In the genomic region with DNA sequence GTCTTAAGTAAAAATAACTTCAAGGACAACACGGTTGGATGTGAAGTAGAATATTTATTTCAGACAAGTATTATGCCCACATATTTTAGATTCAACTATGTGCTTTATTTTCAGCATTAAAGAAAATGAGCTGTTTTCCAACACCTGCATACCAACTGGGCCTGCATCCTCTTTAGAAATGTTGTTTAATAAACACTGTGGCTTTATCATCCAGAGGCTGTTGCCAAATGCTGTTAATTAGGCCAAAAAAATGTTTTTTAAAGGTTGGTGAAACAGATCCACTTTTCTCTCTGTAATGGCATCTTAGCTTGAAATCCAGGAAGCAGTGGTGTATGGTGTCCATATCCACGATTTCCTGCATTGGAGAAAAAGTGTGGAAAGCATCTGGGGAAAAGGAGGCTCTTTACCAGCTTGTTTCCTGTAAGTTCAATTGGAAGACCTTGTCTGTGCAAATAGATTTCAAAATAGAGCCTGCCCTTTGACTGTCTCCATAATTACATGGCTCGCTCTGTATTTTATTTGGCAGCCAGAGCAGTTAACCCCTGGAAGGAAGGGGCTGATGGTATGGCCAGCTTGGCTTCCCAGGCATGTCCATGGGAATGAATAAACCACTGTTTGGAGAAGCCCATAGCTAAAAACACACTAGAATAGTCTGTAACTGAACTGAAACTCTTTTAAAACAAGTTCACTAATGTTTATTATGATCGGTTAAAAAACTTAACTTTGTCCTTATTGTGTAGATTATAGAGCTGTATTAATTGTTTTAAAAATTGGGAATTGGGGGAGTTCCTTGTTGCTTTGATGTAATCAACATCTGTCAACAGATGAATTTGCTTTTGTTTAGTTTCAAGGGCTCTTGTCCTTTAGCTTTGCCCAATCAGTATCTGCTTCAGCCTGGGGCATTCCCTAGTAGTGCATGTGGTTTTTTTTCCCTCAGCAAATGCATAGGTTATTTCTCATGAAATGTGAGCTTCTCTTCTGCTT, we compare ENCODE assay signal across 1 cellular context.
TF ChIP-seq lines count a peak whose summit lies in the region.

No MANE protein-coding gene starts in this region.

TF ChIP-seq in HepG2, 621 proteins besides CTCF, POLR2A, EP300 and RAD21 (continued from another document and continues in another):
- TF ChIP-seq, protein P1, sequence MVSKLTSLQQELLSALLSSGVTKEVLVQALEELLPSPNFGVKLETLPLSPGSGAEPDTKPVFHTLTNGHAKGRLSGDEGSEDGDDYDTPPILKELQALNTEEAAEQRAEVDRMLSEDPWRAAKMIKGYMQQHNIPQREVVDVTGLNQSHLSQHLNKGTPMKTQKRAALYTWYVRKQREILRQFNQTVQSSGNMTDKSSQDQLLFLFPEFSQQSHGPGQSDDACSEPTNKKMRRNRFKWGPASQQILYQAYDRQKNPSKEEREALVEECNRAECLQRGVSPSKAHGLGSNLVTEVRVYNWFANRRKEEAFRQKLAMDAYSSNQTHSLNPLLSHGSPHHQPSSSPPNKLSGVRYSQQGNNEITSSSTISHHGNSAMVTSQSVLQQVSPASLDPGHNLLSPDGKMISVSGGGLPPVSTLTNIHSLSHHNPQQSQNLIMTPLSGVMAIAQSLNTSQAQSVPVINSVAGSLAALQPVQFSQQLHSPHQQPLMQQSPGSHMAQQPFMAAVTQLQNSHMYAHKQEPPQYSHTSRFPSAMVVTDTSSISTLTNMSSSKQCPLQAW (CRISPR knock-in tag; IDR thresholded peaks at IDR 0.05): peak; percentile 67; the same call in 1 of the 2 replicates
- TF ChIP-seq RARA (CRISPR knock-in tag; IDR thresholded peaks at IDR 0.05) (peak; percentile 92), U2AF2 (IDR thresholded peaks at IDR 0.05; ENCODE audit: low read depth, low read length) (no peak), ZNF775 (CRISPR knock-in tag; IDR thresholded peaks at IDR 0.05; ENCODE audit: borderline replicate concordance) (no peak), CBX5 (CRISPR knock-in tag; IDR thresholded peaks at IDR 0.05; ENCODE audit: borderline replicate concordance) (peak; percentile 96), GABPB1 (CRISPR knock-in tag; IDR thresholded peaks at IDR 0.05) (peak; percentile 35; the same call in 1 of the 2 replicates), SOX13 (IDR thresholded peaks at IDR 0.05) (peak; percentile 74), SOX13 (CRISPR knock-in tag; conservative IDR thresholded peaks at IDR 0.05 in 1 of 2, IDR thresholded peaks at IDR 0.05 in 1 of 2) (peak in 1 of 2 experiments; percentile 90; a peak in 2 of 4 replicates), ZNF792 (CRISPR knock-in tag; IDR thresholded peaks at IDR 0.05) (peak; percentile 75), RBFOX2 (IDR thresholded peaks at IDR 0.05; ENCODE audit: low read depth, low read length) (no peak), SMARCE1 (IDR thresholded peaks at IDR 0.05; ENCODE audit: borderline replicate concordance) (no peak), ZNF317 (CRISPR knock-in tag; IDR thresholded peaks at IDR 0.05) (0 out of 2 replicates have a peak, but pooled peaks have one; percentile 63), REXO4 (CRISPR knock-in tag; IDR thresholded peaks at IDR 0.05; ENCODE audit: borderline replicate concordance) (no peak), ZFP90 (CRISPR knock-in tag; IDR thresholded peaks at IDR 0.05; ENCODE audit: borderline replicate concordance) (peak; percentile 40; the same call in 1 of the 2 replicates), SP5 (CRISPR knock-in tag; IDR thresholded peaks at IDR 0.05; ENCODE audit: borderline replicate concordance, low read depth) (peak; percentile 77), ONECUT2 (CRISPR knock-in tag; IDR thresholded peaks at IDR 0.05) (peak; percentile 78; the same call in 1 of the 2 replicates), IRF2 (CRISPR knock-in tag; IDR thresholded peaks at IDR 0.05) (peak; percentile 82), MTF2 (CRISPR knock-in tag; IDR thresholded peaks at IDR 0.05; ENCODE audit: borderline replicate concordance) (no peak), HOXA9 (CRISPR knock-in tag; IDR thresholded peaks at IDR 0.05; ENCODE audit: borderline replicate concordance) (no peak), CC2D1A (CRISPR knock-in tag; IDR thresholded peaks at IDR 0.05) (no peak), KMT2B (CRISPR knock-in tag; IDR thresholded peaks at IDR 0.05) (peak; percentile 81; the same call in 1 of the 2 replicates), ZNF10 (CRISPR knock-in tag; IDR thresholded peaks at IDR 0.05; ENCODE audit: borderline replicate concordance, low read depth) (no peak), TBX2 (CRISPR knock-in tag; IDR thresholded peaks at IDR 0.05; ENCODE audit: borderline replicate concordance) (peak; percentile 88), ZFAT (CRISPR knock-in tag; conservative IDR thresholded peaks at IDR 0.05) (no peak), BHLHE40 (IDR thresholded peaks at IDR 0.05; ENCODE audit: low read length) (peak; percentile 46; the same call in 1 of the 2 replicates), ZKSCAN8 (CRISPR knock-in tag; IDR thresholded peaks at IDR 0.05; ENCODE audit: borderline replicate concordance) (peak; percentile 85)
- TF ChIP-seq, protein P2, sequence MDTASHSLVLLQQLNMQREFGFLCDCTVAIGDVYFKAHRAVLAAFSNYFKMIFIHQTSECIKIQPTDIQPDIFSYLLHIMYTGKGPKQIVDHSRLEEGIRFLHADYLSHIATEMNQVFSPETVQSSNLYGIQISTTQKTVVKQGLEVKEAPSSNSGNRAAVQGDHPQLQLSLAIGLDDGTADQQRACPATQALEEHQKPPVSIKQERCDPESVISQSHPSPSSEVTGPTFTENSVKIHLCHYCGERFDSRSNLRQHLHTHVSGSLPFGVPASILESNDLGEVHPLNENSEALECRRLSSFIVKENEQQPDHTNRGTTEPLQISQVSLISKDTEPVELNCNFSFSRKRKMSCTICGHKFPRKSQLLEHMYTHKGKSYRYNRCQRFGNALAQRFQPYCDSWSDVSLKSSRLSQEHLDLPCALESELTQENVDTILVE (CRISPR knock-in tag; IDR thresholded peaks at IDR 0.05): peak; percentile 57
- TF ChIP-seq, protein P3, sequence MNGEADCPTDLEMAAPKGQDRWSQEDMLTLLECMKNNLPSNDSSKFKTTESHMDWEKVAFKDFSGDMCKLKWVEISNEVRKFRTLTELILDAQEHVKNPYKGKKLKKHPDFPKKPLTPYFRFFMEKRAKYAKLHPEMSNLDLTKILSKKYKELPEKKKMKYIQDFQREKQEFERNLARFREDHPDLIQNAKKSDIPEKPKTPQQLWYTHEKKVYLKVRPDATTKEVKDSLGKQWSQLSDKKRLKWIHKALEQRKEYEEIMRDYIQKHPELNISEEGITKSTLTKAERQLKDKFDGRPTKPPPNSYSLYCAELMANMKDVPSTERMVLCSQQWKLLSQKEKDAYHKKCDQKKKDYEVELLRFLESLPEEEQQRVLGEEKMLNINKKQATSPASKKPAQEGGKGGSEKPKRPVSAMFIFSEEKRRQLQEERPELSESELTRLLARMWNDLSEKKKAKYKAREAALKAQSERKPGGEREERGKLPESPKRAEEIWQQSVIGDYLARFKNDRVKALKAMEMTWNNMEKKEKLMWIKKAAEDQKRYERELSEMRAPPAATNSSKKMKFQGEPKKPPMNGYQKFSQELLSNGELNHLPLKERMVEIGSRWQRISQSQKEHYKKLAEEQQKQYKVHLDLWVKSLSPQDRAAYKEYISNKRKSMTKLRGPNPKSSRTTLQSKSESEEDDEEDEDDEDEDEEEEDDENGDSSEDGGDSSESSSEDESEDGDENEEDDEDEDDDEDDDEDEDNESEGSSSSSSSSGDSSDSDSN (CRISPR knock-in tag; IDR thresholded peaks at IDR 0.05): peak; percentile 54
- TF ChIP-seq, protein P4, sequence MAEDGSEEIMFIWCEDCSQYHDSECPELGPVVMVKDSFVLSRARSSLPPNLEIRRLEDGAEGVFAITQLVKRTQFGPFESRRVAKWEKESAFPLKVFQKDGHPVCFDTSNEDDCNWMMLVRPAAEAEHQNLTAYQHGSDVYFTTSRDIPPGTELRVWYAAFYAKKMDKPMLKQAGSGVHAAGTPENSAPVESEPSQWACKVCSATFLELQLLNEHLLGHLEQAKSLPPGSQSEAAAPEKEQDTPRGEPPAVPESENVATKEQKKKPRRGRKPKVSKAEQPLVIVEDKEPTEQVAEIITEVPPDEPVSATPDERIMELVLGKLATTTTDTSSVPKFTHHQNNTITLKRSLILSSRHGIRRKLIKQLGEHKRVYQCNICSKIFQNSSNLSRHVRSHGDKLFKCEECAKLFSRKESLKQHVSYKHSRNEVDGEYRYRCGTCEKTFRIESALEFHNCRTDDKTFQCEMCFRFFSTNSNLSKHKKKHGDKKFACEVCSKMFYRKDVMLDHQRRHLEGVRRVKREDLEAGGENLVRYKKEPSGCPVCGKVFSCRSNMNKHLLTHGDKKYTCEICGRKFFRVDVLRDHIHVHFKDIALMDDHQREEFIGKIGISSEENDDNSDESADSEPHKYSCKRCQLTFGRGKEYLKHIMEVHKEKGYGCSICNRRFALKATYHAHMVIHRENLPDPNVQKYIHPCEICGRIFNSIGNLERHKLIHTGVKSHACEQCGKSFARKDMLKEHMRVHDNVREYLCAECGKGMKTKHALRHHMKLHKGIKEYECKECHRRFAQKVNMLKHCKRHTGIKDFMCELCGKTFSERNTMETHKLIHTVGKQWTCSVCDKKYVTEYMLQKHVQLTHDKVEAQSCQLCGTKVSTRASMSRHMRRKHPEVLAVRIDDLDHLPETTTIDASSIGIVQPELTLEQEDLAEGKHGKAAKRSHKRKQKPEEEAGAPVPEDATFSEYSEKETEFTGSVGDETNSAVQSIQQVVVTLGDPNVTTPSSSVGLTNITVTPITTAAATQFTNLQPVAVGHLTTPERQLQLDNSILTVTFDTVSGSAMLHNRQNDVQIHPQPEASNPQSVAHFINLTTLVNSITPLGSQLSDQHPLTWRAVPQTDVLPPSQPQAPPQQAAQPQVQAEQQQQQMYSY (CRISPR knock-in tag; IDR thresholded peaks at IDR 0.05): peak; percentile 68; the same call in 1 of the 2 replicates
- TF ChIP-seq, protein P5, sequence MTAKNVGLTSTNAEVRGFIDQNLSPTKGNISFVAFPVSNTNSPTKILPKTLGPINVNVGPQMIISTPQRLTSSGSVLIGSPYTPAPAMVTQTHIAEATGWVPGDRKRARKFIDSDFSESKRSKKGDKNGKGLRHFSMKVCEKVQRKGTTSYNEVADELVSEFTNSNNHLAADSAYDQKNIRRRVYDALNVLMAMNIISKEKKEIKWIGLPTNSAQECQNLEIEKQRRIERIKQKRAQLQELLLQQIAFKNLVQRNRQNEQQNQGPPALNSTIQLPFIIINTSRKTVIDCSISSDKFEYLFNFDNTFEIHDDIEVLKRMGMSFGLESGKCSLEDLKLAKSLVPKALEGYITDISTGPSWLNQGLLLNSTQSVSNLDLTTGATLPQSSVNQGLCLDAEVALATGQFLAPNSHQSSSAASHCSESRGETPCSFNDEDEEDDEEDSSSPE (CRISPR knock-in tag; IDR thresholded peaks at IDR 0.05): no peak
- TF ChIP-seq, protein P6, sequence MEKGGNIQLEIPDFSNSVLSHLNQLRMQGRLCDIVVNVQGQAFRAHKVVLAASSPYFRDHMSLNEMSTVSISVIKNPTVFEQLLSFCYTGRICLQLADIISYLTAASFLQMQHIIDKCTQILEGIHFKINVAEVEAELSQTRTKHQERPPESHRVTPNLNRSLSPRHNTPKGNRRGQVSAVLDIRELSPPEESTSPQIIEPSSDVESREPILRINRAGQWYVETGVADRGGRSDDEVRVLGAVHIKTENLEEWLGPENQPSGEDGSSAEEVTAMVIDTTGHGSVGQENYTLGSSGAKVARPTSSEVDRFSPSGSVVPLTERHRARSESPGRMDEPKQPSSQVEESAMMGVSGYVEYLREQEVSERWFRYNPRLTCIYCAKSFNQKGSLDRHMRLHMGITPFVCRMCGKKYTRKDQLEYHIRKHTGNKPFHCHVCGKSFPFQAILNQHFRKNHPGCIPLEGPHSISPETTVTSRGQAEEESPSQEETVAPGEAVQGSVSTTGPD (CRISPR knock-in tag; IDR thresholded peaks at IDR 0.05): peak; percentile 84; the same call in 1 of the 2 replicates
- TF ChIP-seq, protein P7, sequence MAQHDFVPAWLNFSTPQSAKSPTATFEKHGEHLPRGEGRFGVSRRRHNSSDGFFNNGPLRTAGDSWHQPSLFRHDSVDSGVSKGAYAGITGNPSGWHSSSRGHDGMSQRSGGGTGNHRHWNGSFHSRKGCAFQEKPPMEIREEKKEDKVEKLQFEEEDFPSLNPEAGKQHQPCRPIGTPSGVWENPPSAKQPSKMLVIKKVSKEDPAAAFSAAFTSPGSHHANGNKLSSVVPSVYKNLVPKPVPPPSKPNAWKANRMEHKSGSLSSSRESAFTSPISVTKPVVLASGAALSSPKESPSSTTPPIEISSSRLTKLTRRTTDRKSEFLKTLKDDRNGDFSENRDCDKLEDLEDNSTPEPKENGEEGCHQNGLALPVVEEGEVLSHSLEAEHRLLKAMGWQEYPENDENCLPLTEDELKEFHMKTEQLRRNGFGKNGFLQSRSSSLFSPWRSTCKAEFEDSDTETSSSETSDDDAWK (CRISPR knock-in tag; IDR thresholded peaks at IDR 0.05): no peak
- TF ChIP-seq, protein P8, sequence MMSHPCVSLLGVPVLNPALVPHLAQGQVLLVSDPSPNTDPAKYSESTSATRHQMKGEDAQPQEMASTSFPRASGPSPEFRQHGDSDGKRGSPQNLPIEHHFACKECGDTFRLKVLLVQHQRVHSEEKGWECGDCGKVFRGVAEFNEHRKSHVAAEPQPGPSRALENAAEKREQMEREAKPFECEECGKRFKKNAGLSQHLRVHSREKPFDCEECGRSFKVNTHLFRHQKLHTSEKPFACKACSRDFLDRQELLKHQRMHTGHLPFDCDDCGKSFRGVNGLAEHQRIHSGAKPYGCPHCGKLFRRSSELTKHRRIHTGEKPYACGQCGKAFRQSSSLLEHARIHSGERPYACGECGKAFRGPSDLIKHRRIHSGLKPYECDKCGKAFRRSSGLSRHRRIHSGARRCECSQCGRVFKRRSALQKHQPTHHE (CRISPR knock-in tag; IDR thresholded peaks at IDR 0.05; ENCODE audit: borderline replicate concordance): peak; percentile 22; the same call in 1 of the 2 replicates
- TF ChIP-seq, protein P9, sequence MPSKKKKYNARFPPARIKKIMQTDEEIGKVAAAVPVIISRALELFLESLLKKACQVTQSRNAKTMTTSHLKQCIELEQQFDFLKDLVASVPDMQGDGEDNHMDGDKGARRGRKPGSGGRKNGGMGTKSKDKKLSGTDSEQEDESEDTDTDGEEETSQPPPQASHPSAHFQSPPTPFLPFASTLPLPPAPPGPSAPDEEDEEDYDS (CRISPR knock-in tag; IDR thresholded peaks at IDR 0.05): peak; percentile 74
- TF ChIP-seq, protein P10, sequence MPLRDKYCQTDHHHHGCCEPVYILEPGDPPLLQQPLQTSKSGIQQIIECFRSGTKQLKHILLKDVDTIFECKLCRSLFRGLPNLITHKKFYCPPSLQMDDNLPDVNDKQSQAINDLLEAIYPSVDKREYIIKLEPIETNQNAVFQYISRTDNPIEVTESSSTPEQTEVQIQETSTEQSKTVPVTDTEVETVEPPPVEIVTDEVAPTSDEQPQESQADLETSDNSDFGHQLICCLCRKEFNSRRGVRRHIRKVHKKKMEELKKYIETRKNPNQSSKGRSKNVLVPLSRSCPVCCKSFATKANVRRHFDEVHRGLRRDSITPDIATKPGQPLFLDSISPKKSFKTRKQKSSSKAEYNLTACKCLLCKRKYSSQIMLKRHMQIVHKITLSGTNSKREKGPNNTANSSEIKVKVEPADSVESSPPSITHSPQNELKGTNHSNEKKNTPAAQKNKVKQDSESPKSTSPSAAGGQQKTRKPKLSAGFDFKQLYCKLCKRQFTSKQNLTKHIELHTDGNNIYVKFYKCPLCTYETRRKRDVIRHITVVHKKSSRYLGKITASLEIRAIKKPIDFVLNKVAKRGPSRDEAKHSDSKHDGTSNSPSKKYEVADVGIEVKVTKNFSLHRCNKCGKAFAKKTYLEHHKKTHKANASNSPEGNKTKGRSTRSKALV (CRISPR knock-in tag; IDR thresholded peaks at IDR 0.05): peak; percentile 88
- TF ChIP-seq, protein P11, sequence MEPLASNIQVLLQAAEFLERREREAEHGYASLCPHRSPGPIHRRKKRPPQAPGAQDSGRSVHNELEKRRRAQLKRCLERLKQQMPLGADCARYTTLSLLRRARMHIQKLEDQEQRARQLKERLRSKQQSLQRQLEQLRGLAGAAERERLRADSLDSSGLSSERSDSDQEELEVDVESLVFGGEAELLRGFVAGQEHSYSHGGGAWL (CRISPR knock-in tag; IDR thresholded peaks at IDR 0.05): no peak
